ENCODE assay signal across 1 cellular context in genomic region chr7:77349141-77349540, GRCh38.
TF ChIP-seq lines count a peak whose summit lies in the region.

No MANE protein-coding gene starts in this region.

TF ChIP-seq in GM23338, 12 proteins besides CTCF, POLR2A, EP300 and RAD21 (continued from another document):
- TF ChIP-seq, protein P1, sequence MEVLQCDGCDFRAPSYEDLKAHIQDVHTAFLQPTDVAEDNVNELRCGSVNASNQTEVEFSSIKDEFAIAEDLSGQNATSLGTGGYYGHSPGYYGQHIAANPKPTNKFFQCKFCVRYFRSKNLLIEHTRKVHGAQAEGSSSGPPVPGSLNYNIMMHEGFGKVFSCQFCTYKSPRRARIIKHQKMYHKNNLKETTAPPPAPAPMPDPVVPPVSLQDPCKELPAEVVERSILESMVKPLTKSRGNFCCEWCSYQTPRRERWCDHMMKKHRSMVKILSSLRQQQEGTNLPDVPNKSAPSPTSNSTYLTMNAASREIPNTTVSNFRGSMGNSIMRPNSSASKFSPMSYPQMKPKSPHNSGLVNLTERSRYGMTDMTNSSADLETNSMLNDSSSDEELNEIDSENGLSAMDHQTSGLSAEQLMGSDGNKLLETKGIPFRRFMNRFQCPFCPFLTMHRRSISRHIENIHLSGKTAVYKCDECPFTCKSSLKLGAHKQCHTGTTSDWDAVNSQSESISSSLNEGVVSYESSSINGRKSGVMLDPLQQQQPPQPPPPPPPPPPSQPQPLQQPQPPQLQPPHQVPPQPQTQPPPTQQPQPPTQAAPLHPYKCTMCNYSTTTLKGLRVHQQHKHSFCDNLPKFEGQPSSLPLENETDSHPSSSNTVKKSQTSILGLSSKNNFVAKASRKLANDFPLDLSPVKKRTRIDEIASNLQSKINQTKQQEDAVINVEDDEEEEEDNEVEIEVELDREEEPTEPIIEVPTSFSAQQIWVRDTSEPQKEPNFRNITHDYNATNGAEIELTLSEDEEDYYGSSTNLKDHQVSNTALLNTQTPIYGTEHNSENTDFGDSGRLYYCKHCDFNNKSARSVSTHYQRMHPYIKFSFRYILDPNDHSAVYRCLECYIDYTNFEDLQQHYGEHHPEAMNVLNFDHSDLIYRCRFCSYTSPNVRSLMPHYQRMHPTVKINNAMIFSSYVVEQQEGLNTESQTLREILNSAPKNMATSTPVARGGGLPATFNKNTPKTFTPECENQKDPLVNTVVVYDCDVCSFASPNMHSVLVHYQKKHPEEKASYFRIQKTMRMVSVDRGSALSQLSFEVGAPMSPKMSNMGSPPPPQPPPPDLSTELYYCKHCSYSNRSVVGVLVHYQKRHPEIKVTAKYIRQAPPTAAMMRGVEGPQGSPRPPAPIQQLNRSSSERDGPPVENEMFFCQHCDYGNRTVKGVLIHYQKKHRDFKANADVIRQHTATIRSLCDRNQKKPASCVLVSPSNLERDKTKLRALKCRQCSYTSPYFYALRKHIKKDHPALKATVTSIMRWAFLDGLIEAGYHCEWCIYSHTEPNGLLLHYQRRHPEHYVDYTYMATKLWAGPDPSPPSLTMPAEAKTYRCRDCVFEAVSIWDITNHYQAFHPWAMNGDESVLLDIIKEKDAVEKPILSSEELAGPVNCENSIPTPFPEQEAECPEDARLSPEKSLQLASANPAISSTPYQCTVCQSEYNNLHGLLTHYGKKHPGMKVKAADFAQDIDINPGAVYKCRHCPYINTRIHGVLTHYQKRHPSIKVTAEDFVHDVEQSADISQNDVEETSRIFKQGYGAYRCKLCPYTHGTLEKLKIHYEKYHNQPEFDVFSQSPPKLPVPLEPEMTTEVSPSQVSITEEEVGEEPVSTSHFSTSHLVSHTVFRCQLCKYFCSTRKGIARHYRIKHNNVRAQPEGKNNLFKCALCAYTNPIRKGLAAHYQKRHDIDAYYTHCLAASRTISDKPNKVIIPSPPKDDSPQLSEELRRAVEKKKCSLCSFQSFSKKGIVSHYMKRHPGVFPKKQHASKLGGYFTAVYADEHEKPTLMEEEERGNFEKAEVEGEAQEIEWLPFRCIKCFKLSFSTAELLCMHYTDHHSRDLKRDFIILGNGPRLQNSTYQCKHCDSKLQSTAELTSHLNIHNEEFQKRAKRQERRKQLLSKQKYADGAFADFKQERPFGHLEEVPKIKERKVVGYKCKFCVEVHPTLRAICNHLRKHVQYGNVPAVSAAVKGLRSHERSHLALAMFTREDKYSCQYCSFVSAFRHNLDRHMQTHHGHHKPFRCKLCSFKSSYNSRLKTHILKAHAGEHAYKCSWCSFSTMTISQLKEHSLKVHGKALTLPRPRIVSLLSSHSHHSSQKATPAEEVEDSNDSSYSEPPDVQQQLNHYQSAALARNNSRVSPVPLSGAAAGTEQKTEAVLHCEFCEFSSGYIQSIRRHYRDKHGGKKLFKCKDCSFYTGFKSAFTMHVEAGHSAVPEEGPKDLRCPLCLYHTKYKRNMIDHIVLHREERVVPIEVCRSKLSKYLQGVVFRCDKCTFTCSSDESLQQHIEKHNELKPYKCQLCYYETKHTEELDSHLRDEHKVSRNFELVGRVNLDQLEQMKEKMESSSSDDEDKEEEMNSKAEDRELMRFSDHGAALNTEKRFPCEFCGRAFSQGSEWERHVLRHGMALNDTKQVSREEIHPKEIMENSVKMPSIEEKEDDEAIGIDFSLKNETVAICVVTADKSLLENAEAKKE (CRISPR knock-in tag; IDR thresholded peaks at IDR 0.05): no peak
- no peak for TF ChIP-seq JUNB (IDR thresholded peaks at IDR 0.05; ENCODE audit: unreplicated experiment)
TF ChIP-seq in GM23338: peak in this region for 0.
